In the genomic region with DNA sequence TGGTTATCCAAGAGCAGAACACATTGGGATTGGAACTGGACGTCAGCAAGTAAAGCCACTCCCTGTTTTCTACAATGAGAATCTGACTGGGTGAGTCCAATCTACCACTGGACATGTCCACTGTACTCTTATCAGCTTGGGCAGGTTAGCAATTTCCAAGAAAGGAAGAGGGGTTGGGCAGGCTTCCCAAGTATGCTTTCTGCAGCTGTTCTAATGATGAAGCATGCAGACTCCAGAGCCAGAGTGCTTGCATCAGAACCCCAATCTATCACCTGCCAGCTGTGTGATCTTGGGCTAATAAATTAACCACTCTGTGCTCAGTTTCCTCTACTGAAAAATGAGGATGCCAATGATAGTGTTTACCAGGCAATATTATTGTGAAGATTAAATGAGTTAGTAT, we compare ENCODE assay signal across 1 cellular context.
A peak's percentile ranks its signal among the peaks of the same experiment; 100 is the strongest.
TF ChIP-seq lines count a peak whose summit lies in the region.

No MANE protein-coding gene starts in this region.

TF ChIP-seq in K562, 482 proteins besides CTCF, POLR2A, EP300 and RAD21 (continued from another document and continues in another):
- no peak for TF ChIP-seq CEBPG (CRISPR knock-in tag; IDR thresholded peaks at IDR 0.05)
- peak; percentile 38 to 65; a peak in 2 of 4 replicates for TF ChIP-seq CEBPG (tag; conservative IDR thresholded peaks at IDR 0.05 in 1 of 2, IDR thresholded peaks at IDR 0.05 in 1 of 2)
- TF ChIP-seq GATAD2A (IDR thresholded peaks at IDR 0.05) = no peak
- TF ChIP-seq, protein P1, sequence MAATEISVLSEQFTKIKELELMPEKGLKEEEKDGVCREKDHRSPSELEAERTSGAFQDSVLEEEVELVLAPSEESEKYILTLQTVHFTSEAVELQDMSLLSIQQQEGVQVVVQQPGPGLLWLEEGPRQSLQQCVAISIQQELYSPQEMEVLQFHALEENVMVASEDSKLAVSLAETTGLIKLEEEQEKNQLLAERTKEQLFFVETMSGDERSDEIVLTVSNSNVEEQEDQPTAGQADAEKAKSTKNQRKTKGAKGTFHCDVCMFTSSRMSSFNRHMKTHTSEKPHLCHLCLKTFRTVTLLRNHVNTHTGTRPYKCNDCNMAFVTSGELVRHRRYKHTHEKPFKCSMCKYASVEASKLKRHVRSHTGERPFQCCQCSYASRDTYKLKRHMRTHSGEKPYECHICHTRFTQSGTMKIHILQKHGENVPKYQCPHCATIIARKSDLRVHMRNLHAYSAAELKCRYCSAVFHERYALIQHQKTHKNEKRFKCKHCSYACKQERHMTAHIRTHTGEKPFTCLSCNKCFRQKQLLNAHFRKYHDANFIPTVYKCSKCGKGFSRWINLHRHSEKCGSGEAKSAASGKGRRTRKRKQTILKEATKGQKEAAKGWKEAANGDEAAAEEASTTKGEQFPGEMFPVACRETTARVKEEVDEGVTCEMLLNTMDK (IDR thresholded peaks at IDR 0.05; ENCODE audit: borderline replicate concordance, insufficient read depth, low read depth, low read length, poor library complexity, severe bottlenecking) = no peak
- TF ChIP-seq HIVEP1 (CRISPR knock-in tag; IDR thresholded peaks at IDR 0.05) = no peak
- no peak for TF ChIP-seq ZBTB7A (IDR thresholded peaks at IDR 0.05; ENCODE audit: borderline replicate concordance, control insufficient read depth, low read depth, low read length)
- 0 out of 2 replicates have a peak, but pooled peaks have one; percentile 11 for TF ChIP-seq MYC (IDR thresholded peaks at IDR 0.05; ENCODE audit: low read depth, low read length)
- no peak for TF ChIP-seq MYC (CRISPR knock-in tag; IDR thresholded peaks at IDR 0.05; ENCODE audit: borderline replicate concordance, low read depth)
- TF ChIP-seq TCF3 (CRISPR knock-in tag; IDR thresholded peaks at IDR 0.05) = peak; percentile 88
- TF ChIP-seq, protein P2, sequence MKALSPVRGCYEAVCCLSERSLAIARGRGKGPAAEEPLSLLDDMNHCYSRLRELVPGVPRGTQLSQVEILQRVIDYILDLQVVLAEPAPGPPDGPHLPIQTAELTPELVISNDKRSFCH (CRISPR knock-in tag; IDR thresholded peaks at IDR 0.05) = no peak
- TF ChIP-seq, protein P2 (tag; IDR thresholded peaks at IDR 0.05) = no peak
- no peak for TF ChIP-seq NONO (IDR thresholded peaks at IDR 0.05; ENCODE audit: low read depth in 2 of 2, low read length in 1 of 2)
- no peak for TF ChIP-seq RBM17 (IDR thresholded peaks at IDR 0.05; ENCODE audit: borderline replicate concordance, low read depth, low read length)
- TF ChIP-seq, protein P3, sequence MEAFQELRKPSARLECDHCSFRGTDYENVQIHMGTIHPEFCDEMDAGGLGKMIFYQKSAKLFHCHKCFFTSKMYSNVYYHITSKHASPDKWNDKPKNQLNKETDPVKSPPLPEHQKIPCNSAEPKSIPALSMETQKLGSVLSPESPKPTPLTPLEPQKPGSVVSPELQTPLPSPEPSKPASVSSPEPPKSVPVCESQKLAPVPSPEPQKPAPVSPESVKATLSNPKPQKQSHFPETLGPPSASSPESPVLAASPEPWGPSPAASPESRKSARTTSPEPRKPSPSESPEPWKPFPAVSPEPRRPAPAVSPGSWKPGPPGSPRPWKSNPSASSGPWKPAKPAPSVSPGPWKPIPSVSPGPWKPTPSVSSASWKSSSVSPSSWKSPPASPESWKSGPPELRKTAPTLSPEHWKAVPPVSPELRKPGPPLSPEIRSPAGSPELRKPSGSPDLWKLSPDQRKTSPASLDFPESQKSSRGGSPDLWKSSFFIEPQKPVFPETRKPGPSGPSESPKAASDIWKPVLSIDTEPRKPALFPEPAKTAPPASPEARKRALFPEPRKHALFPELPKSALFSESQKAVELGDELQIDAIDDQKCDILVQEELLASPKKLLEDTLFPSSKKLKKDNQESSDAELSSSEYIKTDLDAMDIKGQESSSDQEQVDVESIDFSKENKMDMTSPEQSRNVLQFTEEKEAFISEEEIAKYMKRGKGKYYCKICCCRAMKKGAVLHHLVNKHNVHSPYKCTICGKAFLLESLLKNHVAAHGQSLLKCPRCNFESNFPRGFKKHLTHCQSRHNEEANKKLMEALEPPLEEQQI (IDR thresholded peaks at IDR 0.05) = no peak
- 0 out of 2 replicates have a peak, but pooled peaks have one; percentile 13 for TF ChIP-seq CC2D1A (IDR thresholded peaks at IDR 0.05)
- TF ChIP-seq ZKSCAN1 (IDR thresholded peaks at IDR 0.05; ENCODE audit: low read depth, low read length) = no peak; the same call in 1 of the 2 replicates
- no peak for TF ChIP-seq ZC3H11A (IDR thresholded peaks at IDR 0.05; ENCODE audit: low read depth, low read length)
- TF ChIP-seq, protein P4, sequence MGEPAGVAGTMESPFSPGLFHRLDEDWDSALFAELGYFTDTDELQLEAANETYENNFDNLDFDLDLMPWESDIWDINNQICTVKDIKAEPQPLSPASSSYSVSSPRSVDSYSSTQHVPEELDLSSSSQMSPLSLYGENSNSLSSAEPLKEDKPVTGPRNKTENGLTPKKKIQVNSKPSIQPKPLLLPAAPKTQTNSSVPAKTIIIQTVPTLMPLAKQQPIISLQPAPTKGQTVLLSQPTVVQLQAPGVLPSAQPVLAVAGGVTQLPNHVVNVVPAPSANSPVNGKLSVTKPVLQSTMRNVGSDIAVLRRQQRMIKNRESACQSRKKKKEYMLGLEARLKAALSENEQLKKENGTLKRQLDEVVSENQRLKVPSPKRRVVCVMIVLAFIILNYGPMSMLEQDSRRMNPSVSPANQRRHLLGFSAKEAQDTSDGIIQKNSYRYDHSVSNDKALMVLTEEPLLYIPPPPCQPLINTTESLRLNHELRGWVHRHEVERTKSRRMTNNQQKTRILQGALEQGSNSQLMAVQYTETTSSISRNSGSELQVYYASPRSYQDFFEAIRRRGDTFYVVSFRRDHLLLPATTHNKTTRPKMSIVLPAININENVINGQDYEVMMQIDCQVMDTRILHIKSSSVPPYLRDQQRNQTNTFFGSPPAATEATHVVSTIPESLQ (CRISPR knock-in tag; IDR thresholded peaks at IDR 0.05) = no peak
- no peak for TF ChIP-seq ZNF121 (CRISPR knock-in tag; conservative IDR thresholded peaks at IDR 0.05)
- TF ChIP-seq ZFP30 (CRISPR knock-in tag; IDR thresholded peaks at IDR 0.05; ENCODE audit: borderline replicate concordance) = no peak
- no peak for TF ChIP-seq ZNF184 (CRISPR knock-in tag; IDR thresholded peaks at IDR 0.05)
- no peak for TF ChIP-seq ZNF133 (CRISPR knock-in tag; IDR thresholded peaks at IDR 0.05)
- no peak for TF ChIP-seq NR2C1 (IDR thresholded peaks at IDR 0.05)
- no peak for TF ChIP-seq NR2C1 (tag; IDR thresholded peaks at IDR 0.05)
- TF ChIP-seq, protein P5, sequence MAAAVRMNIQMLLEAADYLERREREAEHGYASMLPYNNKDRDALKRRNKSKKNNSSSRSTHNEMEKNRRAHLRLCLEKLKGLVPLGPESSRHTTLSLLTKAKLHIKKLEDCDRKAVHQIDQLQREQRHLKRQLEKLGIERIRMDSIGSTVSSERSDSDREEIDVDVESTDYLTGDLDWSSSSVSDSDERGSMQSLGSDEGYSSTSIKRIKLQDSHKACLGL (CRISPR knock-in tag; IDR thresholded peaks at IDR 0.05; ENCODE audit: borderline replicate concordance, poor library complexity, severe bottlenecking) = no peak
- no peak for TF ChIP-seq ZNF354B (CRISPR knock-in tag; IDR thresholded peaks at IDR 0.05)
- TF ChIP-seq, protein P6, sequence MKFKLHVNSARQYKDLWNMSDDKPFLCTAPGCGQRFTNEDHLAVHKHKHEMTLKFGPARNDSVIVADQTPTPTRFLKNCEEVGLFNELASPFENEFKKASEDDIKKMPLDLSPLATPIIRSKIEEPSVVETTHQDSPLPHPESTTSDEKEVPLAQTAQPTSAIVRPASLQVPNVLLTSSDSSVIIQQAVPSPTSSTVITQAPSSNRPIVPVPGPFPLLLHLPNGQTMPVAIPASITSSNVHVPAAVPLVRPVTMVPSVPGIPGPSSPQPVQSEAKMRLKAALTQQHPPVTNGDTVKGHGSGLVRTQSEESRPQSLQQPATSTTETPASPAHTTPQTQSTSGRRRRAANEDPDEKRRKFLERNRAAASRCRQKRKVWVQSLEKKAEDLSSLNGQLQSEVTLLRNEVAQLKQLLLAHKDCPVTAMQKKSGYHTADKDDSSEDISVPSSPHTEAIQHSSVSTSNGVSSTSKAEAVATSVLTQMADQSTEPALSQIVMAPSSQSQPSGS (CRISPR knock-in tag; IDR thresholded peaks at IDR 0.05) = no peak
- TF ChIP-seq, protein P7, sequence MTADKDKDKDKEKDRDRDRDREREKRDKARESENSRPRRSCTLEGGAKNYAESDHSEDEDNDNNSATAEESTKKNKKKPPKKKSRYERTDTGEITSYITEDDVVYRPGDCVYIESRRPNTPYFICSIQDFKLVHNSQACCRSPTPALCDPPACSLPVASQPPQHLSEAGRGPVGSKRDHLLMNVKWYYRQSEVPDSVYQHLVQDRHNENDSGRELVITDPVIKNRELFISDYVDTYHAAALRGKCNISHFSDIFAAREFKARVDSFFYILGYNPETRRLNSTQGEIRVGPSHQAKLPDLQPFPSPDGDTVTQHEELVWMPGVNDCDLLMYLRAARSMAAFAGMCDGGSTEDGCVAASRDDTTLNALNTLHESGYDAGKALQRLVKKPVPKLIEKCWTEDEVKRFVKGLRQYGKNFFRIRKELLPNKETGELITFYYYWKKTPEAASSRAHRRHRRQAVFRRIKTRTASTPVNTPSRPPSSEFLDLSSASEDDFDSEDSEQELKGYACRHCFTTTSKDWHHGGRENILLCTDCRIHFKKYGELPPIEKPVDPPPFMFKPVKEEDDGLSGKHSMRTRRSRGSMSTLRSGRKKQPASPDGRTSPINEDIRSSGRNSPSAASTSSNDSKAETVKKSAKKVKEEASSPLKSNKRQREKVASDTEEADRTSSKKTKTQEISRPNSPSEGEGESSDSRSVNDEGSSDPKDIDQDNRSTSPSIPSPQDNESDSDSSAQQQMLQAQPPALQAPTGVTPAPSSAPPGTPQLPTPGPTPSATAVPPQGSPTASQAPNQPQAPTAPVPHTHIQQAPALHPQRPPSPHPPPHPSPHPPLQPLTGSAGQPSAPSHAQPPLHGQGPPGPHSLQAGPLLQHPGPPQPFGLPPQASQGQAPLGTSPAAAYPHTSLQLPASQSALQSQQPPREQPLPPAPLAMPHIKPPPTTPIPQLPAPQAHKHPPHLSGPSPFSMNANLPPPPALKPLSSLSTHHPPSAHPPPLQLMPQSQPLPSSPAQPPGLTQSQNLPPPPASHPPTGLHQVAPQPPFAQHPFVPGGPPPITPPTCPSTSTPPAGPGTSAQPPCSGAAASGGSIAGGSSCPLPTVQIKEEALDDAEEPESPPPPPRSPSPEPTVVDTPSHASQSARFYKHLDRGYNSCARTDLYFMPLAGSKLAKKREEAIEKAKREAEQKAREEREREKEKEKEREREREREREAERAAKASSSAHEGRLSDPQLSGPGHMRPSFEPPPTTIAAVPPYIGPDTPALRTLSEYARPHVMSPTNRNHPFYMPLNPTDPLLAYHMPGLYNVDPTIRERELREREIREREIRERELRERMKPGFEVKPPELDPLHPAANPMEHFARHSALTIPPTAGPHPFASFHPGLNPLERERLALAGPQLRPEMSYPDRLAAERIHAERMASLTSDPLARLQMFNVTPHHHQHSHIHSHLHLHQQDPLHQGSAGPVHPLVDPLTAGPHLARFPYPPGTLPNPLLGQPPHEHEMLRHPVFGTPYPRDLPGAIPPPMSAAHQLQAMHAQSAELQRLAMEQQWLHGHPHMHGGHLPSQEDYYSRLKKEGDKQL (CRISPR knock-in tag; IDR thresholded peaks at IDR 0.05; ENCODE audit: borderline replicate concordance) = no peak
- TF ChIP-seq NFE2L1 (tag; IDR thresholded peaks at IDR 0.05; ENCODE audit: borderline replicate concordance, low read depth) = no peak
- TF ChIP-seq, protein P8, sequence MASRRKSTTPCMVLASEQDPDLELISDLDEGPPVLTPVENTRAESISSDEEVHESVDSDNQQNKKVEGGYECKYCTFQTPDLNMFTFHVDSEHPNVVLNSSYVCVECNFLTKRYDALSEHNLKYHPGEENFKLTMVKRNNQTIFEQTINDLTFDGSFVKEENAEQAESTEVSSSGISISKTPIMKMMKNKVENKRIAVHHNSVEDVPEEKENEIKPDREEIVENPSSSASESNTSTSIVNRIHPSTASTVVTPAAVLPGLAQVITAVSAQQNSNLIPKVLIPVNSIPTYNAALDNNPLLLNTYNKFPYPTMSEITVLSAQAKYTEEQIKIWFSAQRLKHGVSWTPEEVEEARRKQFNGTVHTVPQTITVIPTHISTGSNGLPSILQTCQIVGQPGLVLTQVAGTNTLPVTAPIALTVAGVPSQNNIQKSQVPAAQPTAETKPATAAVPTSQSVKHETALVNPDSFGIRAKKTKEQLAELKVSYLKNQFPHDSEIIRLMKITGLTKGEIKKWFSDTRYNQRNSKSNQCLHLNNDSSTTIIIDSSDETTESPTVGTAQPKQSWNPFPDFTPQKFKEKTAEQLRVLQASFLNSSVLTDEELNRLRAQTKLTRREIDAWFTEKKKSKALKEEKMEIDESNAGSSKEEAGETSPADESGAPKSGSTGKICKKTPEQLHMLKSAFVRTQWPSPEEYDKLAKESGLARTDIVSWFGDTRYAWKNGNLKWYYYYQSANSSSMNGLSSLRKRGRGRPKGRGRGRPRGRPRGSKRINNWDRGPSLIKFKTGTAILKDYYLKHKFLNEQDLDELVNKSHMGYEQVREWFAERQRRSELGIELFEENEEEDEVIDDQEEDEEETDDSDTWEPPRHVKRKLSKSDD (conservative IDR thresholded peaks at IDR 0.05; ENCODE audit: low read length) = no peak
- no peak for TF ChIP-seq BDP1 (IDR thresholded peaks at IDR 0.05; ENCODE audit: insufficient read depth, insufficient read length)
- TF ChIP-seq KDM2B (CRISPR knock-in tag; IDR thresholded peaks at IDR 0.05) = no peak
- TF ChIP-seq, protein P9, sequence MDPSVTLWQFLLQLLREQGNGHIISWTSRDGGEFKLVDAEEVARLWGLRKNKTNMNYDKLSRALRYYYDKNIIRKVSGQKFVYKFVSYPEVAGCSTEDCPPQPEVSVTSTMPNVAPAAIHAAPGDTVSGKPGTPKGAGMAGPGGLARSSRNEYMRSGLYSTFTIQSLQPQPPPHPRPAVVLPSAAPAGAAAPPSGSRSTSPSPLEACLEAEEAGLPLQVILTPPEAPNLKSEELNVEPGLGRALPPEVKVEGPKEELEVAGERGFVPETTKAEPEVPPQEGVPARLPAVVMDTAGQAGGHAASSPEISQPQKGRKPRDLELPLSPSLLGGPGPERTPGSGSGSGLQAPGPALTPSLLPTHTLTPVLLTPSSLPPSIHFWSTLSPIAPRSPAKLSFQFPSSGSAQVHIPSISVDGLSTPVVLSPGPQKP (CRISPR knock-in tag; IDR thresholded peaks at IDR 0.05) = no peak
- TF ChIP-seq NFXL1 (CRISPR knock-in tag; IDR thresholded peaks at IDR 0.05) = no peak
- no peak for TF ChIP-seq C11orf30 (IDR thresholded peaks at IDR 0.05; ENCODE audit: low read depth)
- no peak for TF ChIP-seq HOXB6 (CRISPR knock-in tag; IDR thresholded peaks at IDR 0.05; ENCODE audit: borderline replicate concordance)
- TF ChIP-seq ZNF12 (CRISPR knock-in tag; IDR thresholded peaks at IDR 0.05) = no peak
